ENCODE assay signal across 15 cellular contexts in the genomic region with DNA sequence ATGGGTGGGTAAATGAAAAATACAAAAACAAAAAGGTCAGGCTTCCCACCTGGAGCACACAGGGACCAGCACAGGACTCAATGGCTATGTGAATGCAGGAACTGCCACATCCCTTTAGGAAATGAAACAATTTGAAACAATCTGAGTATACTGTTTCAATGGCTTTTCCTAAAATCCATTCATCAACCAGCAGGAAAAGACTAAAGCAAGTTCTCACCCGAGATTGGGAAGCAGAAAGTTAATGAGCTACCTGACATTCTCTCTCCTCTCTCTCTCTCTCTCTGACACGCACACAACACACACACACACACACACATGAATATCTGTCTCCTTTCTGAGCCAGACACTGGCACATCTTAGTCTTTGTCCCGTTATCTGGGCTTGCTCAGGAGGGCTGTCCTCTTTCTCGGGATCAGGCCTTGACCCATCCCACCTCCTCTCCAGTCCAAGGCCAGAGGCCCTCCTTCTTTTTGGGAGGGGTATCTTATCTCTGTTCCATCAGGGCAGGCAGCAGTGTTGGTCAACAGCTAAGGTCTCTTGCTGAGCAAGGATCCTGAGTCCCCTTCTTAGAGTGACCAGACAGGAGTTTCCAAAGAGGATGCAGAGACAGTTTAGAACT. TPM values are rescaled to one million over a fixed set of nuclear protein-coding genes. Genes with fewer than 3 reads are reported as not detected.
A peak's percentile ranks its signal among the peaks of the same experiment; 100 is the strongest.
DNase-seq lines count a peak whose midpoint lies in the region; ATAC-seq lines count a peak whose summit lies in the region.
"Had no signal": no experiment of that assay in that cellular context is flagged by ENCODE, and none has a peak within 500 bp of the region (broad histone marks: within the 10 kb centered on the region; RNA-seq: fewer than 3 reads in every experiment).

No MANE protein-coding gene starts in this region.

- peak overlapping the region; percentile 65 for H3K27ac ChIP-seq in rectal smooth muscle tissue (ENCODE audit: low read depth, low read length)

- peaks cover 22% of the 10 kb centered on the region for H3K4me1 ChIP-seq in rectal smooth muscle tissue (ENCODE audit: control insufficient read depth, insufficient read depth, low read length)

- H3K9ac ChIP-seq in rectal smooth muscle tissue (ENCODE audit: low read length), result no peak overlapping the region

- no peaks in the 10 kb centered on the region for H3K36me3 Mint-ChIP-seq in activated T-cell treated with anti-CD3 and anti-CD28 coated beads, Interleukin-2, amount 50 U/mL, for 4 hours (ENCODE audit: insufficient read depth)
- H3K36me3 Mint-ChIP-seq: brain had no signal

- peak; percentile 4 for ATAC-seq in Right ventricle myocardium inferior
- ATAC-seq in left ventricle myocardium superior, result peak; percentile 15
- no peak for ATAC-seq in activated T-cell treated with anti-CD3 and anti-CD28 coated beads, Interleukin-2, amount 50 U/mL, for 4 hours
- no peak for ATAC-seq in HG03135 (IDR thresholded peaks at IDR 0.05; ENCODE audit: unreplicated experiment)

- no peak overlapping the region for H3K4me3 Mint-ChIP-seq in activated T-cell treated with anti-CD3 and anti-CD28 coated beads, Interleukin-2, amount 50 U/mL, for 4 hours
- H3K4me3 Mint-ChIP-seq: neural crest cell; stimulated activated naive CD8-positive, alpha-beta T cell treated with anti-CD3 and anti-CD28 coated beads, Interleukin-15, Interleukin-2, amounts not matched to agents 100 ng/mL and 50 ng/mL, for 24 hours had no signal

- H3K27me3 Mint-ChIP-seq in activated T-cell treated with anti-CD3 and anti-CD28 coated beads, Interleukin-2, amount 50 U/mL, for 4 hours (ENCODE audit: low read depth), result no peaks in the 10 kb centered on the region
- H3K27me3 Mint-ChIP-seq: stimulated activated naive CD8-positive, alpha-beta T cell treated with anti-CD3 and anti-CD28 coated beads, Interleukin-15, Interleukin-2, amounts not matched to agents 100 ng/mL and 50 ng/mL, for 24 hours had no signal

- no peaks in the 10 kb centered on the region for H3K27me3 ChIP-seq in rectal smooth muscle tissue (ENCODE audit: control insufficient read depth, insufficient read depth, low read length)

- H3K4me3 ChIP-seq in rectal smooth muscle tissue (ENCODE audit: low read length), result no peak overlapping the region

- H3K36me3 ChIP-seq in rectal smooth muscle tissue (ENCODE audit: control insufficient read depth, insufficient read depth, low read length), result no peaks in the 10 kb centered on the region

- intact Hi-C loops in Right ventricle myocardium inferior (cut with DNase I), result no loop called here
- intact Hi-C loops in cardiac septum (cut with DNase I), result no loop called here
- intact Hi-C loops in left ventricle myocardium superior (cut with micrococcal nuclease), result no loop called here

- peaks cover 24% of the 10 kb centered on the region for H3K4me1 Mint-ChIP-seq in activated T-cell treated with anti-CD3 and anti-CD28 coated beads, Interleukin-2, amount 50 U/mL, for 4 hours (ENCODE audit: low read depth)

- DNase-seq in Right ventricle myocardium inferior (ENCODE audit: missing footprints) (no peak), cardiac septum (ENCODE audit: low spot score) (no peak), left ventricle myocardium superior (no peak), hypothalamus (lab: John Stamatoyannopoulos, UW) (no peak), NCI-H2029 (lab: John Stamatoyannopoulos, UW) (no peak)
- no peak for DNase-seq in activated T-cell treated with anti-CD3 and anti-CD28 coated beads, Interleukin-2, amount 50 U/mL, for 4 hours
- DNase-seq: activated CD4-positive, CD25-positive, alpha-beta regulatory T cell; activated T-cell treated with anti-CD3 and anti-CD28 coated beads, Interleukin-2, amount 50 U/mL, for 48 hours; DMS153; NCI-H1436 had no signal

- no peaks in the 10 kb centered on the region for H3K9me3 Mint-ChIP-seq in activated T-cell treated with anti-CD3 and anti-CD28 coated beads, Interleukin-2, amount 50 U/mL, for 4 hours
- H3K9me3 Mint-ChIP-seq: neural crest cell; stimulated activated naive CD8-positive, alpha-beta T cell treated with anti-CD3 and anti-CD28 coated beads, Interleukin-15, Interleukin-2, amounts not matched to agents 100 ng/mL and 50 ng/mL, for 24 hours had no signal

RNA-seq across cellular contexts. Expression of a gene that starts 11.6 kb away (rescaled TPM):
- 104 TPM for total RNA-seq in Right ventricle myocardium inferior
- total RNA-seq in cardiac septum, result 157 TPM
- 101 TPM for total RNA-seq in left ventricle myocardium superior
- total RNA-seq in activated T-cell treated with anti-CD3 and anti-CD28 coated beads, Interleukin-2, amount 50 U/mL, for 4 hours, result 100 to 1,000 TPM; 160 to 203 (median 169) TPM

RNA-seq across cellular contexts. Expression of a gene that starts 25.2 kb away (rescaled TPM):
- total RNA-seq in Right ventricle myocardium inferior (2.4 TPM), cardiac septum (3.5 TPM), left ventricle myocardium superior (3.2 TPM)
- under 1 TPM in 1 of 3 donors, not detected in 2; 0.14 TPM for total RNA-seq in activated T-cell treated with anti-CD3 and anti-CD28 coated beads, Interleukin-2, amount 50 U/mL, for 4 hours
- total RNA-seq: neural crest cell had no signal

RNA-seq across cellular contexts. Expression of a gene that starts 49.4 kb away (rescaled TPM):
- total RNA-seq in Right ventricle myocardium inferior, result not detected
- not detected for total RNA-seq in cardiac septum
- not detected for total RNA-seq in left ventricle myocardium superior
- not detected for total RNA-seq in activated T-cell treated with anti-CD3 and anti-CD28 coated beads, Interleukin-2, amount 50 U/mL, for 4 hours
- total RNA-seq: neural crest cell had no signal

Comparison
In these comparisons a context has a peak if more than half of its experiments do, and no peak if none do; other contexts are left out.
1. ATAC-seq: peak in Right ventricle myocardium inferior (single experiment) and left ventricle myocardium superior (single experiment); none in activated T-cell treated with anti-CD3 and anti-CD28 coated beads, Interleukin-2, amount 50 U/mL, for 4 hours (0 of 2) and HG03135 (single experiment).